ENCODE assay signal across 1 cellular context in genomic region chr14:60640859-60641721, GRCh38.
TF ChIP-seq lines count a peak whose summit lies in the region.

No MANE protein-coding gene starts in this region.

TF ChIP-seq in H1, 55 proteins besides CTCF, POLR2A, EP300 and RAD21:
- TF ChIP-seq SRF (IDR thresholded peaks at IDR 0.05; ENCODE audit: low read depth, low read length) (no peak), CBX8 (IDR thresholded peaks at IDR 0.05; ENCODE audit: borderline replicate concordance, low read depth, low read length) (peak; percentile 88; the same call in 1 of the 2 replicates), KDM5A (IDR thresholded peaks at IDR 0.05; ENCODE audit: low read length) (no peak), EGR1 (IDR thresholded peaks at IDR 0.05; ENCODE audit: borderline replicate concordance, low read depth, low read length) (0 out of 2 replicates have a peak, but pooled peaks have one; percentile 58), SP1 (IDR thresholded peaks at IDR 0.05; ENCODE audit: low read depth, low read length) (peak; percentile 42; the same call in 1 of the 2 replicates), RXRA (IDR thresholded peaks at IDR 0.05; ENCODE audit: insufficient read depth, low read depth, low read length) (no peak), ZNF274 (IDR thresholded peaks at IDR 0.05; ENCODE audit: borderline replicate concordance, extremely low read depth, low read length) (no peak), RFX5 (IDR thresholded peaks at IDR 0.05; ENCODE audit: borderline replicate concordance, low read depth, low read length) (no peak), RNF2 (IDR thresholded peaks at IDR 0.05; ENCODE audit: borderline replicate concordance, low read depth, low read length, missing control alignments, poor library complexity, severe bottlenecking) (peak; percentile 86), ATF3 (IDR thresholded peaks at IDR 0.05; ENCODE audit: insufficient read depth, low read depth, low read length) (no peak), CREB1 (IDR thresholded peaks at IDR 0.05) (no peak), GABPA (IDR thresholded peaks at IDR 0.05; ENCODE audit: borderline replicate concordance, insufficient read depth, low read length) (no peak), TBP (IDR thresholded peaks at IDR 0.05; ENCODE audit: low read depth, low read length) (no peak), RBBP5 (IDR thresholded peaks at IDR 0.05; ENCODE audit: borderline replicate concordance, low read depth, low read length) (no peak)
- TF ChIP-seq, protein P1, sequence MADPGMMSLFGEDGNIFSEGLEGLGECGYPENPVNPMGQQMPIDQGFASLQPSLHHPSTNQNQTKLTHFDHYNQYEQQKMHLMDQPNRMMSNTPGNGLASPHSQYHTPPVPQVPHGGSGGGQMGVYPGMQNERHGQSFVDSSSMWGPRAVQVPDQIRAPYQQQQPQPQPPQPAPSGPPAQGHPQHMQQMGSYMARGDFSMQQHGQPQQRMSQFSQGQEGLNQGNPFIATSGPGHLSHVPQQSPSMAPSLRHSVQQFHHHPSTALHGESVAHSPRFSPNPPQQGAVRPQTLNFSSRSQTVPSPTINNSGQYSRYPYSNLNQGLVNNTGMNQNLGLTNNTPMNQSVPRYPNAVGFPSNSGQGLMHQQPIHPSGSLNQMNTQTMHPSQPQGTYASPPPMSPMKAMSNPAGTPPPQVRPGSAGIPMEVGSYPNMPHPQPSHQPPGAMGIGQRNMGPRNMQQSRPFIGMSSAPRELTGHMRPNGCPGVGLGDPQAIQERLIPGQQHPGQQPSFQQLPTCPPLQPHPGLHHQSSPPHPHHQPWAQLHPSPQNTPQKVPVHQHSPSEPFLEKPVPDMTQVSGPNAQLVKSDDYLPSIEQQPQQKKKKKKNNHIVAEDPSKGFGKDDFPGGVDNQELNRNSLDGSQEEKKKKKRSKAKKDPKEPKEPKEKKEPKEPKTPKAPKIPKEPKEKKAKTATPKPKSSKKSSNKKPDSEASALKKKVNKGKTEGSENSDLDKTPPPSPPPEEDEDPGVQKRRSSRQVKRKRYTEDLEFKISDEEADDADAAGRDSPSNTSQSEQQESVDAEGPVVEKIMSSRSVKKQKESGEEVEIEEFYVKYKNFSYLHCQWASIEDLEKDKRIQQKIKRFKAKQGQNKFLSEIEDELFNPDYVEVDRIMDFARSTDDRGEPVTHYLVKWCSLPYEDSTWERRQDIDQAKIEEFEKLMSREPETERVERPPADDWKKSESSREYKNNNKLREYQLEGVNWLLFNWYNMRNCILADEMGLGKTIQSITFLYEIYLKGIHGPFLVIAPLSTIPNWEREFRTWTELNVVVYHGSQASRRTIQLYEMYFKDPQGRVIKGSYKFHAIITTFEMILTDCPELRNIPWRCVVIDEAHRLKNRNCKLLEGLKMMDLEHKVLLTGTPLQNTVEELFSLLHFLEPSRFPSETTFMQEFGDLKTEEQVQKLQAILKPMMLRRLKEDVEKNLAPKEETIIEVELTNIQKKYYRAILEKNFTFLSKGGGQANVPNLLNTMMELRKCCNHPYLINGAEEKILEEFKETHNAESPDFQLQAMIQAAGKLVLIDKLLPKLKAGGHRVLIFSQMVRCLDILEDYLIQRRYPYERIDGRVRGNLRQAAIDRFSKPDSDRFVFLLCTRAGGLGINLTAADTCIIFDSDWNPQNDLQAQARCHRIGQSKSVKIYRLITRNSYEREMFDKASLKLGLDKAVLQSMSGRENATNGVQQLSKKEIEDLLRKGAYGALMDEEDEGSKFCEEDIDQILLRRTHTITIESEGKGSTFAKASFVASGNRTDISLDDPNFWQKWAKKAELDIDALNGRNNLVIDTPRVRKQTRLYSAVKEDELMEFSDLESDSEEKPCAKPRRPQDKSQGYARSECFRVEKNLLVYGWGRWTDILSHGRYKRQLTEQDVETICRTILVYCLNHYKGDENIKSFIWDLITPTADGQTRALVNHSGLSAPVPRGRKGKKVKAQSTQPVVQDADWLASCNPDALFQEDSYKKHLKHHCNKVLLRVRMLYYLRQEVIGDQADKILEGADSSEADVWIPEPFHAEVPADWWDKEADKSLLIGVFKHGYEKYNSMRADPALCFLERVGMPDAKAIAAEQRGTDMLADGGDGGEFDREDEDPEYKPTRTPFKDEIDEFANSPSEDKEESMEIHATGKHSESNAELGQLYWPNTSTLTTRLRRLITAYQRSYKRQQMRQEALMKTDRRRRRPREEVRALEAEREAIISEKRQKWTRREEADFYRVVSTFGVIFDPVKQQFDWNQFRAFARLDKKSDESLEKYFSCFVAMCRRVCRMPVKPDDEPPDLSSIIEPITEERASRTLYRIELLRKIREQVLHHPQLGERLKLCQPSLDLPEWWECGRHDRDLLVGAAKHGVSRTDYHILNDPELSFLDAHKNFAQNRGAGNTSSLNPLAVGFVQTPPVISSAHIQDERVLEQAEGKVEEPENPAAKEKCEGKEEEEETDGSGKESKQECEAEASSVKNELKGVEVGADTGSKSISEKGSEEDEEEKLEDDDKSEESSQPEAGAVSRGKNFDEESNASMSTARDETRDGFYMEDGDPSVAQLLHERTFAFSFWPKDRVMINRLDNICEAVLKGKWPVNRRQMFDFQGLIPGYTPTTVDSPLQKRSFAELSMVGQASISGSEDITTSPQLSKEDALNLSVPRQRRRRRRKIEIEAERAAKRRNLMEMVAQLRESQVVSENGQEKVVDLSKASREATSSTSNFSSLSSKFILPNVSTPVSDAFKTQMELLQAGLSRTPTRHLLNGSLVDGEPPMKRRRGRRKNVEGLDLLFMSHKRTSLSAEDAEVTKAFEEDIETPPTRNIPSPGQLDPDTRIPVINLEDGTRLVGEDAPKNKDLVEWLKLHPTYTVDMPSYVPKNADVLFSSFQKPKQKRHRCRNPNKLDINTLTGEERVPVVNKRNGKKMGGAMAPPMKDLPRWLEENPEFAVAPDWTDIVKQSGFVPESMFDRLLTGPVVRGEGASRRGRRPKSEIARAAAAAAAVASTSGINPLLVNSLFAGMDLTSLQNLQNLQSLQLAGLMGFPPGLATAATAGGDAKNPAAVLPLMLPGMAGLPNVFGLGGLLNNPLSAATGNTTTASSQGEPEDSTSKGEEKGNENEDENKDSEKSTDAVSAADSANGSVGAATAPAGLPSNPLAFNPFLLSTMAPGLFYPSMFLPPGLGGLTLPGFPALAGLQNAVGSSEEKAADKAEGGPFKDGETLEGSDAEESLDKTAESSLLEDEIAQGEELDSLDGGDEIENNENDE (IDR thresholded peaks at IDR 0.05; ENCODE audit: insufficient replicate concordance, low read length), result peak; percentile 44
TF ChIP-seq in H1: peak in this region for 5.
